1 cellular context compared by ENCODE assay signal in the genomic region with DNA sequence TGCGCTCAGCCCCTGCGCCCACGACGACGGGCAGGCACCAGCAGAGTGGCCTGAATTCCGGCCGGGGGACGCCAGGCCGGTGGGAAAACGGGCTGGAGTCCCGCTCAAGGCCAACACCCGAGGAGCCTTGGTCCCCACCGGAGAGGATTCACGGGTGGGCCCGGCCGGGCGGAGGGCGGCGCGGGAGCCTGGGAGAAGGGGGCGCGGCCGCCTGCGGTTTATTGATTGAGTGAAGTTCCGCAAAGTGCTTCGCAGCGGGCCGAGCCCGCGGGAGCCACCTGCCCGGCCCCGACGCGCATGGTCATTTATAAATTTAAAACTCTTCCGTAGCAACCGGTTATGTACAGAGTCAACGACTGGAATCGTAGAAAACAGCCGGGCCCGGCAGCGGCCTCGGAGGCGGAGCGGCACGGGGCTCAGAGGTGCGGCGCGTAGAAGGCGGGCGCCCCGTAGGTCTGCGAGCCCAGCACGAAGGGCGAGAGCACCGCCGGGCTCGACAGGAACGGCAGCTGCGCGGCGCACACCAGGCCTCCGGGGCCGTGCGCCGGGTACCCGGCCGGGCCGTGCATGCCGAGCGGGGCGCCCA.
TF ChIP-seq lines count a peak whose summit lies in the region.

No MANE protein-coding gene starts in this region.

TF ChIP-seq in HepG2, 621 proteins besides CTCF, POLR2A, EP300 and RAD21:
- TF ChIP-seq SOX13 (IDR thresholded peaks at IDR 0.05) (no peak), SOX13 (CRISPR knock-in tag; conservative IDR thresholded peaks at IDR 0.05 in 1 of 2, IDR thresholded peaks at IDR 0.05 in 1 of 2) (no peak)
